In the genomic region with DNA sequence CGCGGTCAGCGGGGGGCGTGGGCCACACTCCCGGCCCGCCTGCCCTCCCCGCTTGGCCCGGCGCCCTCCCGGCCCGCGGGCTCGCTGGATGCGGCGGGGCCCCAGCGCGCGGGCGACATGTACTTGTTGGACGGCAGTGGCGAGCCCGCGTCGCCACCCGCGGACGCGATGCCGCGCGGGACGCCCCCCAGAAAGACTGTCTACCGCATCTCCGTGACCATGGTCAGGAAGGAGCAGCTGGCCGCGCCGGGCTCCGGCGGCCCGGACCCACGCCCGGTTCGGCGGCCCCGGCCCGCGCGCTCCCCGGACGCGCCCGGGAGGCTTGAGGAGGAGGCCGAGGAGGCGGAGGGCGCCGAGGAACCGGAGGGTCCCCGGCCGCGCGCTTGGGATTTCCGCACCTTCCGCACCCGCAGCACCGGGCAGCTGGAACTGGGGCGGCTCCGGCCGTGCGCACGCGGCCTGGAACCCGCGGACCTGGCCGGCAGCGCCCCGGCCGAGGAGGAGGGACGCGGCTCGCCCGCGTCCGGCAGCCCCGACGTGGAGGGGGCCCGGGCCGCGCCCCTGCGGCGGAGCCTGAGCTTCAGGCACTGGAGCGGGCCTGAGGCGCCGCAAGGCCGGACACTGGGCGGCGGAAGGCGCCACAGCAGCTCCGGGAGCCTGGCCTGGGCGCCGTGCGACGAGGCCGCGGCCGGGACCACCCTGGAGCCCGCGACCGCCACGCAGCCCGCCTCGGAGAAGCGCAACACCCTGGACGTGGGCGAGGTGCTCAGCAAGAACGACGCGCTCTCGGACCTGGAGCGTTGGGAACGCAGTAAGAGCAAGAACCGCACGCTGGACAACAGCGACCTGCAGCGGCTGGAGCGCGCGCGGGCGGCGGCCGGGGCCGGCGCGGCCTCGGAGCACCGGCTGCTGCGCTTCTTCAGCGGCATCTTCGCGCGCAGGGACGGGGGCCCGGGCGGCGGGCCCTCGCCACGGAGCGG, we compare ENCODE assay signal across 8 cellular contexts.
A peak's percentile ranks its signal among the peaks of the same experiment; 100 is the strongest.
DNase-seq lines count a peak whose midpoint lies in the region; ATAC-seq and TF ChIP-seq lines count a peak whose summit lies in the region.

No MANE protein-coding gene starts in this region.

- peak overlapping the region; percentile 43 for H3K4me3 ChIP-seq in kidney epithelial cell (ENCODE audit: low read depth, low read length)

- H3K9me3 Mint-ChIP-seq in stimulated activated effector memory CD8-positive, alpha-beta T cell treated with anti-CD3 and anti-CD28 coated beads, Interleukin-12 subunit alpha, Interleukin-12 subunit beta, amount 100 ng/mL, for 72 hours, result no peaks in the 10 kb centered on the region

- no peaks in the 10 kb centered on the region for H3K36me3 Mint-ChIP-seq in stimulated activated effector memory CD8-positive, alpha-beta T cell treated with anti-CD3 and anti-CD28 coated beads, Interleukin-12 subunit alpha, Interleukin-12 subunit beta, amount 100 ng/mL, for 72 hours

- peaks cover 11% of the 10 kb centered on the region for H3K27me3 ChIP-seq in kidney epithelial cell (ENCODE audit: control insufficient read depth, insufficient read depth, low read length)

- TF ChIP-seq CTCF in AG09319 (IDR thresholded peaks at IDR 0.05; ENCODE audit: low read depth, low read length), result peak; percentile 46
- peak; percentile 17 for TF ChIP-seq CTCF in kidney epithelial cell (IDR thresholded peaks at IDR 0.05; ENCODE audit: insufficient read depth, low read length, poor library complexity, severe bottlenecking)

- no peak overlapping the region for H3K27ac Mint-ChIP-seq in stimulated activated effector memory CD8-positive, alpha-beta T cell treated with anti-CD3 and anti-CD28 coated beads, Interleukin-12 subunit alpha, Interleukin-12 subunit beta, amount 100 ng/mL, for 72 hours

- DNase-seq in AG09319 (ENCODE audit: extremely low read depth, low read depth) (peak; percentile 39), NCI-H1092 (lab: John Stamatoyannopoulos, UW) (peak; percentile 40), cerebellum (ENCODE audit: low spot score) (peak; percentile 52), kidney epithelial cell (ENCODE audit: low read depth) (no peak)
- DNase-seq in stimulated activated effector memory CD8-positive, alpha-beta T cell treated with anti-CD3 and anti-CD28 coated beads, Interleukin-12 subunit alpha, Interleukin-12 subunit beta, amount 100 ng/mL, for 72 hours (ENCODE audit: low spot score in 2 of 2), result no peak

- H3K4me3 Mint-ChIP-seq in stimulated activated effector memory CD8-positive, alpha-beta T cell treated with anti-CD3 and anti-CD28 coated beads, Interleukin-12 subunit alpha, Interleukin-12 subunit beta, amount 100 ng/mL, for 72 hours, result peak overlapping the region; percentile 61

- no peaks in the 10 kb centered on the region for H3K36me3 ChIP-seq in kidney epithelial cell (ENCODE audit: control insufficient read depth, insufficient read depth, low read length)

- no peak for ATAC-seq in stimulated activated effector memory CD8-positive, alpha-beta T cell treated with anti-CD3 and anti-CD28 coated beads, Interleukin-12 subunit alpha, Interleukin-12 subunit beta, amount 100 ng/mL, for 72 hours
- ATAC-seq in GM21528 (IDR thresholded peaks at IDR 0.05; ENCODE audit: low FRiP score, unreplicated experiment) (no peak), HG03354 (IDR thresholded peaks at IDR 0.05; ENCODE audit: poor library complexity, severe bottlenecking, unreplicated experiment) (no peak), HG02970 (IDR thresholded peaks at IDR 0.05; ENCODE audit: low FRiP score, unreplicated experiment) (no peak)

- peaks cover 40% of the 10 kb centered on the region for H3K4me1 Mint-ChIP-seq in stimulated activated effector memory CD8-positive, alpha-beta T cell treated with anti-CD3 and anti-CD28 coated beads, Interleukin-12 subunit alpha, Interleukin-12 subunit beta, amount 100 ng/mL, for 72 hours

Comparison
In these comparisons a context has a peak if more than half of its experiments do, and no peak if none do; other contexts are left out.
1. DNase-seq: peak in AG09319 (single experiment), NCI-H1092 (single experiment) and cerebellum (single experiment); none in kidney epithelial cell (single experiment) and stimulated activated effector memory CD8-positive, alpha-beta T cell treated with anti-CD3 and anti-CD28 coated beads, Interleukin-12 subunit alpha, Interleukin-12 subunit beta, amount 100 ng/mL, for 72 hours (0 of 2).